In genomic region chr19:28603453-28603852, GRCh38 we compare ENCODE assay signal across 21 cellular contexts.
"Had no signal": no experiment of that assay in that cellular context is flagged by ENCODE, and none has a peak within 500 bp of the region (broad histone marks: within the 10 kb centered on the region; RNA-seq: fewer than 3 reads in every experiment).

No MANE protein-coding gene starts in this region.

- H3K4me3 ChIP-seq: left ventricle myocardium inferior, neural progenitor cell, transverse colon, uterus had no signal

- ATAC-seq: activated CD8-positive, alpha-beta T cell treated with anti-CD3 and anti-CD28 coated beads, Interleukin-2, amount 10 ng/mL, durations not matched to agents 7 days and 5 days; activated naive CD4-positive, alpha-beta T cell treated with anti-CD3 and anti-CD28 coated beads, Interleukin-2, amount 50 U/mL, for 72 hours; foreskin keratinocyte; naive thymus-derived CD8-positive, alpha-beta T cell; sciatic nerve; stimulated activated memory B cell treated with anti-CD40 and anti-IgM and Interleukin-4, amounts not matched to agents 10 μg/mL and 1 μg/mL and 100 μg/mL, for 72 hours had no signal

- H3K27ac Mint-ChIP-seq: activated CD8-positive, alpha-beta T cell treated with anti-CD3 and anti-CD28 coated beads, Interleukin-2, amount 10 ng/mL, durations not matched to agents 7 days and 5 days; neural progenitor cell; stimulated activated memory B cell treated with anti-CD40 and anti-IgM and Interleukin-4, amounts not matched to agents 10 μg/mL and 1 μg/mL and 100 μg/mL, for 72 hours had no signal

- DNase-seq: activated CD4-positive, alpha-beta T cell treated with anti-CD3 and anti-CD28 coated beads for 1 hour; activated CD4-positive, alpha-beta T cell treated with anti-CD3 and anti-CD28 coated beads, Interleukin-2, amount 50 U/mL, for 1 hour; activated CD8-positive, alpha-beta T cell treated with anti-CD3 and anti-CD28 coated beads, Interleukin-2, amount 10 ng/mL, durations not matched to agents 7 days and 5 days; activated T-cell treated with anti-CD3 and anti-CD28 coated beads, Interleukin-2, amount 50 U/mL, for 1 hour; aorta; brain microvascular endothelial cell; caudate nucleus; effector memory CD4-positive, alpha-beta T cell; foreskin keratinocyte; immature natural killer cell; left ventricle myocardium inferior; naive thymus-derived CD8-positive, alpha-beta T cell; posterior cingulate gyrus; small intestine; stimulated activated CD4-positive, alpha-beta T cell treated with anti-CD3 and anti-CD28 coated beads, Interleukin-2, amount 100 ng/mL, for 24 hours; transverse colon; uterus had no signal

- H3K4me1 Mint-ChIP-seq: immature natural killer cell; neural progenitor cell; stimulated activated memory B cell treated with anti-CD40 and anti-IgM and Interleukin-4, amounts not matched to agents 10 μg/mL and 1 μg/mL and 100 μg/mL, for 72 hours had no signal

- H3K27me3 ChIP-seq: brain microvascular endothelial cell, foreskin keratinocyte, neural progenitor cell, transverse colon, uterus had no signal

- H3K27ac ChIP-seq: brain microvascular endothelial cell, foreskin keratinocyte, left ventricle myocardium inferior, neural progenitor cell, transverse colon, uterus had no signal

- H3K36me3 ChIP-seq: brain microvascular endothelial cell, left ventricle myocardium inferior, neural progenitor cell, transverse colon, uterus had no signal

- H3K36me3 Mint-ChIP-seq: immature natural killer cell; neural progenitor cell; stimulated activated memory B cell treated with anti-CD40 and anti-IgM and Interleukin-4, amounts not matched to agents 10 μg/mL and 1 μg/mL and 100 μg/mL, for 72 hours had no signal

- H3K27me3 Mint-ChIP-seq: stimulated activated memory B cell treated with anti-CD40 and anti-IgM and Interleukin-4, amounts not matched to agents 10 μg/mL and 1 μg/mL and 100 μg/mL, for 72 hours had no signal

- H3K4me3 Mint-ChIP-seq: activated CD8-positive, alpha-beta T cell treated with anti-CD3 and anti-CD28 coated beads, Interleukin-2, amount 10 ng/mL, durations not matched to agents 7 days and 5 days; immature natural killer cell; naive thymus-derived CD8-positive, alpha-beta T cell; neural progenitor cell; stimulated activated memory B cell treated with anti-CD40 and anti-IgM and Interleukin-4, amounts not matched to agents 10 μg/mL and 1 μg/mL and 100 μg/mL, for 72 hours had no signal

- H3K9me3 ChIP-seq: uterus had no signal

- H3K4me2 ChIP-seq: neural progenitor cell had no signal

- H3K4me1 ChIP-seq: foreskin keratinocyte, left ventricle myocardium inferior, transverse colon, uterus had no signal

- H2AFZ ChIP-seq: neural progenitor cell had no signal
